Comparison of ENCODE assay signal across 17 cellular contexts in the genomic region with DNA sequence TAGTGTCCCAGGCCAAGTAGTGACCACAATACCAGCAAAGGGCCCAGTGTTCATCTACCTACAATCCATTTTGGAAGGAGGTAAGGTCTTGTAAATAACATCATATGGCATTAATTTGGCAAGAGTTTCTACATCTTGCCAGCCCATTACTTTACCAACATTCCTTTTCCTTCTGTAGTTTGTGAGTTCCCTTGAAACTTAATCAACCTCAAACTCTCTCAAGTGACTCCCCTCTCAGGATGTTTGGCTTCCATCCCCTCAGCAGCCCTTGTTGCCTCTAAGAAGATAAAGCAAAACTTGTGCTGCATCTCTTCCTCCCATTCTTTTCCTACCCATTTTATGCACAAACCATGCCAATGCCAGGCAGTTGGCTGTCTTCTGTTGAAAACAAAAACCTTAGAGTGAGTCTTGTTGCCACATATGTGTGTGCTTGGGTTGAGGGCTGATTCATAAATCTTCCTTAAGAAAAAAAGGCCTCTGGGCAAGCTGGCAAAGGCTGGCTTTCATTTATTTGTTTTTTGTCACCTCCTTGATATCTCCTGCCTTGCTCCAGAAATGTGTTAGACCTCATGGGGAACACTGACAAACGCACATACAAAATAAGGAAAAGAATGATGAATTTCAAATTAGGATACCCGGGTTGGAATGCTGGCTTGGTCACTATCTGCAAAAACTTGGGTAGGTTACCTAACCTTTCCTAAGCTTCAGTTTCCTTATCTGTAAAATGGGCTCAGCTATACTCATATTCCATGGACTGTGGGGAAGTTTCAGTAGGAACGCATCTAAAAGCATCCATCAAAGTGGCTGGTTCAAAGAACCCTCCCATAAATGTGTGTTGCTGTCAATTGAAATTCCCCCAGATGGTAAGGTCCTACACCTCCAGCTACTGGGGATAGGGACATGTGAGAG.
"Had no signal": no experiment of that assay in that cellular context is flagged by ENCODE, and none has a peak within 500 bp of the region (broad histone marks: within the 10 kb centered on the region; RNA-seq: fewer than 3 reads in every experiment).

No MANE protein-coding gene starts in this region.

- H3K4me3 ChIP-seq: colonic mucosa, sigmoid colon, stomach, testis had no signal

- H3K4me3 Mint-ChIP-seq: activated naive CD8-positive, alpha-beta T cell treated with anti-CD3 and anti-CD28 coated beads for 36 hours; brain; naive thymus-derived CD8-positive, alpha-beta T cell; stimulated activated effector memory CD8-positive, alpha-beta T cell treated with anti-CD3 and anti-CD28 coated beads, Interleukin-12 subunit alpha, Interleukin-12 subunit beta, amount 100 ng/mL, for 72 hours; type B pancreatic cell had no signal

- H3K27me3 Mint-ChIP-seq: activated naive CD8-positive, alpha-beta T cell treated with anti-CD3 and anti-CD28 coated beads for 36 hours; naive thymus-derived CD8-positive, alpha-beta T cell; type B pancreatic cell had no signal

- H3K9me3 Mint-ChIP-seq: activated naive CD8-positive, alpha-beta T cell treated with anti-CD3 and anti-CD28 coated beads for 36 hours; brain; naive thymus-derived CD8-positive, alpha-beta T cell; stimulated activated effector memory CD8-positive, alpha-beta T cell treated with anti-CD3 and anti-CD28 coated beads, Interleukin-12 subunit alpha, Interleukin-12 subunit beta, amount 100 ng/mL, for 72 hours; type B pancreatic cell had no signal

- DNase-seq: activated CD4-positive, alpha-beta T cell treated with anti-CD3 and anti-CD28 coated beads, Interleukin-2, amount 50 U/mL, for 4 hours; activated CD4-positive, CD25-positive, alpha-beta regulatory T cell treated with anti-CD3 and anti-CD28 coated beads, Interleukin-2, amount 50 U/mL, for 72 hours; activated gamma-delta T cell treated with Interleukin-2 at 50 U/mL for 16 hours; activated naive CD8-positive, alpha-beta T cell treated with anti-CD3 and anti-CD28 coated beads for 36 hours; central memory CD4-positive, alpha-beta T cell; colonic mucosa; left cardiac atrium; naive thymus-derived CD8-positive, alpha-beta T cell; sigmoid colon; stimulated activated CD4-positive, alpha-beta T cell treated with anti-CD3 and anti-CD28 coated beads, Interleukin-4, amount 100 ng/mL, for 24 hours; stomach; T-helper 2 cell; testis had no signal

- H3K36me3 ChIP-seq: colonic mucosa, sigmoid colon, stomach had no signal

- H3K27ac Mint-ChIP-seq: activated naive CD8-positive, alpha-beta T cell treated with anti-CD3 and anti-CD28 coated beads for 36 hours; stimulated activated effector memory CD8-positive, alpha-beta T cell treated with anti-CD3 and anti-CD28 coated beads, Interleukin-12 subunit alpha, Interleukin-12 subunit beta, amount 100 ng/mL, for 72 hours; type B pancreatic cell had no signal

- ATAC-seq: left cardiac atrium; naive thymus-derived CD8-positive, alpha-beta T cell; stimulated activated effector memory CD8-positive, alpha-beta T cell treated with anti-CD3 and anti-CD28 coated beads, Interleukin-12 subunit alpha, Interleukin-12 subunit beta, amount 100 ng/mL, for 72 hours had no signal

- H3K4me1 Mint-ChIP-seq: activated naive CD8-positive, alpha-beta T cell treated with anti-CD3 and anti-CD28 coated beads for 36 hours; stimulated activated effector memory CD8-positive, alpha-beta T cell treated with anti-CD3 and anti-CD28 coated beads, Interleukin-12 subunit alpha, Interleukin-12 subunit beta, amount 100 ng/mL, for 72 hours had no signal

- H3K36me3 Mint-ChIP-seq: activated naive CD8-positive, alpha-beta T cell treated with anti-CD3 and anti-CD28 coated beads for 36 hours; brain; stimulated activated effector memory CD8-positive, alpha-beta T cell treated with anti-CD3 and anti-CD28 coated beads, Interleukin-12 subunit alpha, Interleukin-12 subunit beta, amount 100 ng/mL, for 72 hours; type B pancreatic cell had no signal

- H3K27me3 ChIP-seq: colonic mucosa, sigmoid colon, stomach, testis had no signal

- H3K9me3 ChIP-seq: colonic mucosa, sigmoid colon, stomach, testis had no signal

- H3K4me1 ChIP-seq: colonic mucosa, parathyroid adenoma had no signal
